ENCODE assay signal across 25 cellular contexts in genomic region chr2:206805922-206806607, GRCh38. TPM values are rescaled to one million over a fixed set of nuclear protein-coding genes. Genes with fewer than 3 reads are reported as not detected.
A peak's percentile ranks its signal among the peaks of the same experiment; 100 is the strongest.
DNase-seq lines count a peak whose midpoint lies in the region; ATAC-seq, FAIRE-seq and TF ChIP-seq lines count a peak whose summit lies in the region.
"Had no signal": no experiment of that assay in that cellular context is flagged by ENCODE, and none has a peak within 500 bp of the region (broad histone marks: within the 10 kb centered on the region; RNA-seq: fewer than 3 reads in every experiment).

No MANE protein-coding gene starts in this region.

- H3K4me3 ChIP-seq in AG04449 (ENCODE audit: low read depth, low read length) (no peak overlapping the region), GM23248 (no peak overlapping the region), PC-3 (ENCODE audit: low read length) (no peak overlapping the region), kidney (ENCODE audit: low read length in 2 of 2) (no peak overlapping the region), PC-9 (no peak overlapping the region)
- H3K4me3 ChIP-seq: dorsolateral prefrontal cortex, HAP-1, K562 had no signal

- CTCF ChIA-PET in AG04449 (lab: Yijun Ruan, JAX) (interaction anchor here (0.6 to 1.2 kb wide), 6 partner anchors 15 to 670 kb away, joined by 3 read pairs; no protein-coding TSS in a partner anchor), PC-3 (lab: Charles Lee) (interaction anchor here (0.5 to 1.0 kb wide), 3 partner anchors 31 to 940 kb away, joined by 3 to 6 read pairs (median 4); no protein-coding TSS in a partner anchor), PC-9 (lab: Charles Lee) (interaction anchor here (0.6 kb wide), 1 partner anchor 668 kb away, joined by 3 read pairs; no protein-coding TSS in a partner anchor)

- H3K4me2 ChIP-seq in GM23248 (ENCODE audit: unreplicated experiment) = no peak overlapping the region
- no peak overlapping the region for H3K4me2 ChIP-seq in PC-3 (ENCODE audit: low read length)
- H3K4me2 ChIP-seq in PC-9 = no peak overlapping the region

- intact Hi-C loops in PC-3 (cut with micrococcal nuclease) = loop anchor here (10.0 kb wide), 4 partner anchors 359 to 929 kb away; partner anchors contain the start of genes KLF7 and METTL21A
- intact Hi-C loops in kidney (cut with DNase I) = no loop called here
- intact Hi-C loops in PC-9 (cut with micrococcal nuclease; ENCODE audit: unreplicated experiment) = no loop called here

- H3F3A ChIP-seq in GM23248 (ENCODE audit: insufficient read depth) (no peaks in the 10 kb centered on the region), PC-3 (ENCODE audit: low read length, unreplicated experiment) (no peaks in the 10 kb centered on the region), PC-9 (ENCODE audit: insufficient read depth, low read depth) (no peaks in the 10 kb centered on the region)

- no peaks in the 10 kb centered on the region for H4K20me1 ChIP-seq in GM23248 (ENCODE audit: insufficient read depth)
- H4K20me1 ChIP-seq in PC-3 (ENCODE audit: low read length) = no peaks in the 10 kb centered on the region
- H4K20me1 ChIP-seq in PC-9 (ENCODE audit: insufficient read depth) = no peaks in the 10 kb centered on the region

- no peaks in the 10 kb centered on the region for H3K79me2 ChIP-seq in GM23248 (ENCODE audit: insufficient read depth)
- H3K79me2 ChIP-seq in PC-3 (ENCODE audit: low read length) = no peaks in the 10 kb centered on the region
- H3K79me2 ChIP-seq in PC-9 (ENCODE audit: low read depth) = no peaks in the 10 kb centered on the region

- no peaks in the 10 kb centered on the region for H3K9me2 ChIP-seq in GM23248 (ENCODE audit: insufficient read depth)
- no peaks in the 10 kb centered on the region for H3K9me2 ChIP-seq in PC-3 (replicated peaks; ENCODE audit: low read length)
- no peaks in the 10 kb centered on the region for H3K9me2 ChIP-seq in PC-9 (ENCODE audit: insufficient read depth)

- no peak overlapping the region for H3K27ac ChIP-seq in GM23248
- peak overlapping the region; percentile 50 for H3K27ac ChIP-seq in PC-3 (ENCODE audit: low read length)
- no peak overlapping the region for H3K27ac ChIP-seq in kidney (ENCODE audit: low read depth in 2 of 2, low read length in 2 of 2)
- no peak overlapping the region for H3K27ac ChIP-seq in PC-9
- H3K27ac ChIP-seq: dorsolateral prefrontal cortex, HL-60 had no signal

- no peak for FAIRE-seq in kidney (lab: Jason Lieb, UNC)
- FAIRE-seq: K562, urothelium cell line had no signal

- POLR2A ChIA-PET in AG04449 (lab: Yijun Ruan, JAX) = no interaction called here
- POLR2A ChIA-PET in PC-3 (lab: Charles Lee; ENCODE audit: unreplicated experiment) = no interaction called here
- POLR2A ChIA-PET in PC-9 (lab: Charles Lee; ENCODE audit: unreplicated experiment) = interaction anchor here (0.7 kb wide), 1 partner anchor 952 kb away, joined by 4 read pairs; no protein-coding TSS in a partner anchor

- BruUV-seq in PC-3 (replicated peaks; lab: Mats Ljungman, UMichigan) = no TSS peak
- BruUV-seq in PC-9 (replicated peaks; lab: Mats Ljungman, UMichigan) = no TSS peak

- H3K9me3 ChIP-seq in GM23248 (ENCODE audit: low read depth) = no peaks in the 10 kb centered on the region
- no peaks in the 10 kb centered on the region for H3K9me3 ChIP-seq in PC-3 (ENCODE audit: low read length)
- H3K9me3 ChIP-seq in kidney (ENCODE audit: control insufficient read depth in 1 of 2, low read length in 2 of 2) = no peaks in the 10 kb centered on the region
- H3K9me3 ChIP-seq in PC-9 (ENCODE audit: insufficient read depth, low read depth) = no peaks in the 10 kb centered on the region
- H3K9me3 ChIP-seq: HAP-1 had no signal

- in situ Hi-C loops in GM23248 (cut with MboI) = no loop called here

- H2AFZ ChIP-seq in GM23248 = no peak overlapping the region
- H2AFZ ChIP-seq in PC-3 (ENCODE audit: low read length) = peak overlapping the region; percentile 9; the same call in 1 of the 2 replicates
- H2AFZ ChIP-seq in PC-9 = no peak overlapping the region

- no peaks in the 10 kb centered on the region for H3K36me3 ChIP-seq in GM23248 (ENCODE audit: low read depth)
- no peaks in the 10 kb centered on the region for H3K36me3 ChIP-seq in PC-3 (ENCODE audit: low read depth, low read length)
- H3K36me3 ChIP-seq in kidney (ENCODE audit: control insufficient read depth in 1 of 2, insufficient read depth in 2 of 2, low read length in 2 of 2) = no peaks in the 10 kb centered on the region
- H3K36me3 ChIP-seq in PC-9 (ENCODE audit: low read depth) = no peaks in the 10 kb centered on the region
- H3K36me3 ChIP-seq: HAP-1 had no signal

- H3K4me1 ChIP-seq in GM23248 (ENCODE audit: insufficient read depth) (no peaks in the 10 kb centered on the region), PC-3 (ENCODE audit: insufficient read depth, low read length) (peaks cover 9% of the 10 kb centered on the region; the same call in 1 of the 2 replicates), kidney (ENCODE audit: control insufficient read depth in 1 of 2, insufficient read depth in 1 of 2, low read depth in 1 of 2, low read length in 2 of 2) (no peaks in the 10 kb centered on the region), PC-9 (replicated peaks; ENCODE audit: insufficient read depth) (no peaks in the 10 kb centered on the region)

- H3K9ac ChIP-seq in GM23248 (no peak overlapping the region), PC-3 (ENCODE audit: low read length) (no peak overlapping the region), kidney (ENCODE audit: low read length in 2 of 2) (no peak overlapping the region)

- TF ChIP-seq CTCF in AG04449 (IDR thresholded peaks at IDR 0.05; ENCODE audit: insufficient read depth, low read length, missing control alignments) = no peak
- no peak for TF ChIP-seq CTCF in PC-3 (conservative IDR thresholded peaks at IDR 0.05; ENCODE audit: low read depth, low read length)
- TF ChIP-seq CTCF in kidney (IDR thresholded peaks at IDR 0.05; ENCODE audit: borderline replicate concordance, extremely low read depth, insufficient read depth) = no peak
- no peak for TF ChIP-seq CTCF in PC-9 (conservative IDR thresholded peaks at IDR 0.05)

- peak; percentile 46 for ATAC-seq in PC-3
- ATAC-seq: CD8-positive, alpha-beta T cell; K562; left ventricle myocardium superior; T-cell had no signal

- DNase-seq in AG04449 (ENCODE audit: low read depth, low spot score) (peak; percentile 10), GM23248 (peak; percentile 11), PC-3 (peak; percentile 24), fibroblast of peridontal ligament (ENCODE audit: extremely low read depth) (peak; percentile 85), kidney (no peak), LoVo (ENCODE audit: low spot score) (no peak), NCI-H146 treated with DMSO at 0.1 percent for 48 hours (lab: John Stamatoyannopoulos, UW; ENCODE audit: unreplicated experiment) (no peak), PC-9 (no peak)
- DNase-seq: activated CD4-positive, alpha-beta T cell treated with anti-CD3 and anti-CD28 coated beads, Interleukin-2, amount 10 ng/mL, durations not matched to agents 24 days and 14 days; activated CD8-positive, alpha-beta memory T cell treated with anti-CD3 and anti-CD28 coated beads, Interleukin-2, amount 50 U/mL, for 4 hours; activated effector memory CD4-positive, alpha-beta T cell treated with anti-CD3 and anti-CD28 coated beads, Interleukin-2, amount 50 U/mL, for 16 hours; CD8-positive, alpha-beta T cell; dorsolateral prefrontal cortex; erythroblast; left ventricle myocardium superior; MV-4-11; NCI-H2029; Right ventricle myocardium superior; stimulated activated CD4-positive, alpha-beta T cell treated with anti-CD3 and anti-CD28 coated beads, Interleukin-12 subunit alpha, Interleukin-12 subunit beta, amount 100 ng/mL, for 4 hours; substantia nigra; T-cell had no signal

- WGBS in GM23248 (ENCODE audit: low coverage in 1 of 2, low lambda C conversion rate in 2 of 2, missing lambda C conversion rate in 2 of 2), 2 experiments = 59 to 62% methylated on average over 6 of the region's 6 CpGs

- H3K27me3 ChIP-seq in GM23248 (replicated peaks; ENCODE audit: insufficient read depth) (no peaks in the 10 kb centered on the region), PC-3 (ENCODE audit: low read length) (no peaks in the 10 kb centered on the region), PC-9 (ENCODE audit: insufficient read depth, low read depth) (no peaks in the 10 kb centered on the region)
- H3K27me3 ChIP-seq: dorsolateral prefrontal cortex had no signal

RNA-seq across cellular contexts. Expression of gene FASTKD2, which starts 40.7 kb away (rescaled TPM):
- 27.2 and 38.4 TPM in 2 replicates for total RNA-seq in GM23248 (2014; rRNA removed; shearing (Covaris generic))
- polyA plus RNA-seq in GM23248 (2016; fragmentation: Nextera tagmentation; extraction: Ambion mirVana) = 28.3 and 29.3 TPM in 2 replicates
- total RNA-seq in PC-3 (2014; rRNA removed) = 31.2 and 41.4 TPM in 2 replicates
- total RNA-seq in kidney = 27.0 TPM
- 13.9 TPM for polyA plus RNA-seq in kidney (ENCODE audit: insufficient read depth, low read depth, low replicate concordance)
- 12.0 and 12.1 TPM in 2 replicates for total RNA-seq in PC-9 (2021)

RNA-seq across cellular contexts. Expression of gene MDH1B, which starts 40.9 kb away (rescaled TPM):
- total RNA-seq in GM23248 (2014; rRNA removed; shearing (Covaris generic)) = 0.25 and 0.54 TPM in 2 replicates
- polyA plus RNA-seq in GM23248 (2016; fragmentation: Nextera tagmentation; extraction: Ambion mirVana) (0.70 and 0.80 TPM in 2 replicates), kidney (ENCODE audit: insufficient read depth, low read depth, low replicate concordance) (7.1 TPM)
- total RNA-seq in PC-3 (2014; rRNA removed) (0.23 and 0.40 TPM in 2 replicates), kidney (8.1 TPM), PC-9 (2021) (2.7 and 4.1 TPM in 2 replicates)

Comparison
In these comparisons a context has a peak if more than half of its experiments do, and no peak if none do; other contexts are left out.
1. DNase-seq: peak in AG04449 (single experiment), GM23248 (single experiment), PC-3 (single experiment) and fibroblast of peridontal ligament (single experiment); none in kidney (single experiment), LoVo (single experiment), NCI-H146 treated with DMSO at 0.1 percent for 48 hours (single experiment) and PC-9 (0 of 2).